8 cellular contexts compared by ENCODE assay signal in genomic region chr9:37913480-37914153, GRCh38. TPM values are rescaled to one million over a fixed set of nuclear protein-coding genes. Genes with fewer than 3 reads are reported as not detected.
DNase-seq lines count a peak whose midpoint lies in the region; ATAC-seq, FAIRE-seq and TF ChIP-seq lines count a peak whose summit lies in the region.

No MANE protein-coding gene starts in this region.

- no peak for TF ChIP-seq POLR2A in tibial nerve (IDR thresholded peaks at IDR 0.05)

- peaks cover 4% of the 10 kb centered on the region for H3K27me3 Mint-ChIP-seq in activated T-helper 17 cell treated with anti-CD3 and anti-CD28 coated beads, Interleukin-2, amount 50 U/mL, for 72 hours
- no peaks in the 10 kb centered on the region for H3K27me3 Mint-ChIP-seq in osteocyte (ENCODE audit: unreplicated experiment)

- H3K4me3 ChIP-seq in LNCaP clone FGC (ENCODE audit: low read depth, low read length), result no peak overlapping the region
- H3K4me3 ChIP-seq in RWPE2 (ENCODE audit: severe bottlenecking), result no peak overlapping the region
- no peak overlapping the region for H3K4me3 ChIP-seq in tibial nerve

- no peak for FAIRE-seq in D721Med (lab: Jason Lieb, UNC)

- H3K36me3 Mint-ChIP-seq in activated T-helper 17 cell treated with anti-CD3 and anti-CD28 coated beads, Interleukin-2, amount 50 U/mL, for 72 hours (ENCODE audit: low read depth), result no peaks in the 10 kb centered on the region
- H3K36me3 Mint-ChIP-seq in osteocyte (ENCODE audit: unreplicated experiment), result peaks cover 5% of the 10 kb centered on the region

- ATAC-seq in GM21576 (IDR thresholded peaks at IDR 0.05; ENCODE audit: unreplicated experiment), result peak; percentile 78
- peak; percentile 70 for ATAC-seq in RWPE2 (ENCODE audit: low read depth)
- peak; percentile 92 for ATAC-seq in activated T-helper 17 cell treated with anti-CD3 and anti-CD28 coated beads, Interleukin-2, amount 50 U/mL, for 72 hours (replicated peaks)

- no peaks in the 10 kb centered on the region for H3K27me3 ChIP-seq in RWPE2 (ENCODE audit: insufficient read depth, poor library complexity, severe bottlenecking)
- no peaks in the 10 kb centered on the region for H3K27me3 ChIP-seq in tibial nerve

- H3K9me3 ChIP-seq in RWPE2 (ENCODE audit: severe bottlenecking) (no peaks in the 10 kb centered on the region), tibial nerve (no peaks in the 10 kb centered on the region)

- H3K4me1 ChIP-seq in RWPE2 (ENCODE audit: insufficient read depth, poor library complexity, severe bottlenecking), result peaks cover 4% of the 10 kb centered on the region
- H3K4me1 ChIP-seq in tibial nerve, result peaks cover 0 to 46% (median 8%) of the 10 kb centered on the region in 4 donors

- peaks cover 5% of the 10 kb centered on the region for H3K4me1 Mint-ChIP-seq in activated T-helper 17 cell treated with anti-CD3 and anti-CD28 coated beads, Interleukin-2, amount 50 U/mL, for 72 hours
- H3K4me1 Mint-ChIP-seq in osteocyte (ENCODE audit: unreplicated experiment), result peaks cover 4% of the 10 kb centered on the region

- no peaks in the 10 kb centered on the region for H3K9me3 Mint-ChIP-seq in activated T-helper 17 cell treated with anti-CD3 and anti-CD28 coated beads, Interleukin-2, amount 50 U/mL, for 72 hours
- no peaks in the 10 kb centered on the region for H3K9me3 Mint-ChIP-seq in osteocyte (ENCODE audit: unreplicated experiment)

- DNase-seq in D721Med (ENCODE audit: insufficient read length, low spot score) (peak; percentile 78), LNCaP clone FGC (ENCODE audit: low read depth) (no peak), RWPE2 (ENCODE audit: low spot score) (peak; percentile 44), germinal center (ENCODE audit: low spot score) (peak; percentile 80), osteocyte (ENCODE audit: extremely low spot score, unreplicated experiment) (peak; percentile 93), tibial nerve (ENCODE audit: low spot score in 2 of 2) (peak; percentile 75 to 92)

- H3K36me3 ChIP-seq in RWPE2 (ENCODE audit: low read depth) (peaks cover 9% of the 10 kb centered on the region), tibial nerve (no peaks in the 10 kb centered on the region)

- H3K27ac ChIP-seq in RWPE2 (ENCODE audit: poor library complexity, severe bottlenecking), result peak overlapping the region; percentile 18
- H3K27ac ChIP-seq in tibial nerve, result peak overlapping the region in 2 of 4 donors; percentile 39 to 66

- no peak overlapping the region for H3K4me3 Mint-ChIP-seq in activated T-helper 17 cell treated with anti-CD3 and anti-CD28 coated beads, Interleukin-2, amount 50 U/mL, for 72 hours
- H3K4me3 Mint-ChIP-seq in osteocyte (ENCODE audit: unreplicated experiment), result no peak overlapping the region

- 57 to 61% methylated on average over 10 of the region's 11 CpGs for WGBS in tibial nerve, 2 donors

- peak in 1 of 2 donors; percentile 31 for TF ChIP-seq EP300 in tibial nerve (IDR thresholded peaks at IDR 0.05)

- TF ChIP-seq CTCF in D721Med (IDR thresholded peaks at IDR 0.05; ENCODE audit: insufficient read depth, missing control alignments), result peak; percentile 99
- peak; percentile 96 for TF ChIP-seq CTCF in LNCaP clone FGC (IDR thresholded peaks at IDR 0.05; ENCODE audit: control insufficient read depth, extremely low read depth, insufficient read depth)
- TF ChIP-seq CTCF in RWPE2 (IDR thresholded peaks at IDR 0.05; ENCODE audit: poor library complexity, severe bottlenecking), result peak; percentile 98
- TF ChIP-seq CTCF in osteocyte (IDR thresholded peaks at IDR 0.05), result peak; percentile 98
- peak; percentile 95 to 99 (median 95) for TF ChIP-seq CTCF in tibial nerve (IDR thresholded peaks at IDR 0.05)

- H3K27ac Mint-ChIP-seq in activated T-helper 17 cell treated with anti-CD3 and anti-CD28 coated beads, Interleukin-2, amount 50 U/mL, for 72 hours, result no peak overlapping the region
- H3K27ac Mint-ChIP-seq in osteocyte (ENCODE audit: unreplicated experiment), result no peak overlapping the region

RNA-seq across cellular contexts. Expression of gene SLC25A51, which starts 9.7 kb away (rescaled TPM):
- total RNA-seq in activated T-helper 17 cell treated with anti-CD3 and anti-CD28 coated beads, Interleukin-2, amount 50 U/mL, for 72 hours, result 10 to 100 TPM; 20.4 to 34.7 TPM
- 37.5 and 43.2 TPM in 2 replicates for total RNA-seq in osteocyte
- total RNA-seq in tibial nerve, result 10 to 100 TPM; 21.6 to 28.4 (median 25.7) TPM
